15 cellular contexts compared by ENCODE assay signal in the genomic region with DNA sequence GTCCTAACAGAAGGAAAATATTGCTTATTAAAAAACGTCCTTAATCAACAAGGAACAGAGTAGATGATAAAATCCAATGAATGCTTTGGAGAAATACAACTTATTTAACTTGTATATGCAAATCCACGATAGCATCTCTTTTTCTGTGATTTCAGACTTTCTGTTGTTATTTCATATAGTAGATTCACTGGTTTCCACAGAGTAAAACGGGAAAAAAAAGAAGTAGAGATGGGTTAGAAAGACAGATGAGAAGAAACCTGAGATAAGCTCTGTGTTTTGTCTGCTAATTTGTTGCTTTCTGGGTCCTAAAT.
DNase-seq lines count a peak whose midpoint lies in the region; ATAC-seq and TF ChIP-seq lines count a peak whose summit lies in the region.
"Had no signal": no experiment of that assay in that cellular context is flagged by ENCODE, and none has a peak within 500 bp of the region (broad histone marks: within the 10 kb centered on the region; RNA-seq: fewer than 3 reads in every experiment).

No MANE protein-coding gene starts in this region.

- H4K20me1 ChIP-seq in SU-DHL-6 (ENCODE audit: low read depth, low read length), result no peaks in the 10 kb centered on the region

- H3K4me3 Mint-ChIP-seq in MCF 10A (ENCODE audit: unreplicated experiment), result peak overlapping the region; percentile 44
- peak overlapping the region in 8 of 10 donors; percentile 24 to 79 (median 54) for H3K4me3 Mint-ChIP-seq in naive thymus-derived CD4-positive, alpha-beta T cell
- H3K4me3 Mint-ChIP-seq: activated naive CD4-positive, alpha-beta T cell treated with anti-CD3 and anti-CD28 coated beads for 36 hours had no signal

- H3K4me2 ChIP-seq in SU-DHL-6 (ENCODE audit: low read depth, low read length, poor library complexity, severe bottlenecking), result no peak overlapping the region

- H3K4me1 Mint-ChIP-seq in MCF 10A (ENCODE audit: insufficient read depth, unreplicated experiment), result no peaks in the 10 kb centered on the region
- H3K4me1 Mint-ChIP-seq in naive thymus-derived CD4-positive, alpha-beta T cell, result peaks cover 0 to 8% (median 4%) of the 10 kb centered on the region in 7 donors

- DNase-seq in MCF 10A (ENCODE audit: unreplicated experiment) (no peak), breast epithelium (ENCODE audit: low spot score in 2 of 2) (no peak), GM19238 (ENCODE audit: insufficient read length, low spot score) (no peak), SHP77 (lab: John Stamatoyannopoulos, UW) (no peak), DMS53 treated with DMSO at 0.1 percent for 48 hours (lab: John Stamatoyannopoulos, UW; ENCODE audit: unreplicated experiment) (no peak), left colon (no peak)
- no peak for DNase-seq in naive thymus-derived CD4-positive, alpha-beta T cell

- H3K9me2 ChIP-seq in SU-DHL-6 (replicated peaks; ENCODE audit: insufficient read depth, low read length), result no peaks in the 10 kb centered on the region

- H3K36me3 ChIP-seq in breast epithelium (no peaks in the 10 kb centered on the region), SU-DHL-6 (ENCODE audit: low read length) (no peaks in the 10 kb centered on the region)
- no peaks in the 10 kb centered on the region for H3K36me3 ChIP-seq in naive thymus-derived CD4-positive, alpha-beta T cell (ENCODE audit: control insufficient read depth in 2 of 3, insufficient read depth in 3 of 3, low read length in 3 of 3)
- H3K36me3 ChIP-seq: prostate gland, WERI-Rb-1 had no signal

- intact Hi-C loops in MCF 10A (cut with micrococcal nuclease) (loop anchor here (1.0 to 5.0 kb wide), 5 partner anchors 286 to 1255 kb away; no protein-coding TSS in a partner anchor), breast epithelium (cut with DNase I; ENCODE audit: low total_unique reads) (no loop called here), left colon (cut with DNase I, micrococcal nuclease) (no loop called here)
- intact Hi-C loops in naive thymus-derived CD4-positive, alpha-beta T cell (cut with micrococcal nuclease), result loop anchor here (5.0 kb wide), 2 partner anchors 1565 to 1660 kb away; no protein-coding TSS in a partner anchor

- H3K27me3 Mint-ChIP-seq in MCF 10A (ENCODE audit: insufficient read depth, unreplicated experiment), result peaks cover 44% of the 10 kb centered on the region
- no peaks in the 10 kb centered on the region for H3K27me3 Mint-ChIP-seq in naive thymus-derived CD4-positive, alpha-beta T cell
- H3K27me3 Mint-ChIP-seq: CD4-positive, CD25-positive, alpha-beta regulatory T cell; naive B cell had no signal

- H3K4me1 ChIP-seq in breast epithelium, result no peaks in the 10 kb centered on the region
- H3K4me1 ChIP-seq in naive thymus-derived CD4-positive, alpha-beta T cell (ENCODE audit: control insufficient read depth in 2 of 2, insufficient read depth in 2 of 2, low read length in 2 of 2), result no peaks in the 10 kb centered on the region
- H3K4me1 ChIP-seq: prostate gland had no signal

- ATAC-seq in naive thymus-derived CD4-positive, alpha-beta T cell, result no peak
- ATAC-seq in left colon, result no peak
- ATAC-seq: K562, Right ventricle myocardium inferior had no signal

- H3K27me3 ChIP-seq in breast epithelium (no peaks in the 10 kb centered on the region), SU-DHL-6 (ENCODE audit: low read length) (no peaks in the 10 kb centered on the region)
- no peaks in the 10 kb centered on the region for H3K27me3 ChIP-seq in naive thymus-derived CD4-positive, alpha-beta T cell (ENCODE audit: control insufficient read depth in 2 of 2, insufficient read depth in 2 of 2, low read length in 2 of 2)

- H3K9me3 ChIP-seq in breast epithelium (no peaks in the 10 kb centered on the region), SU-DHL-6 (ENCODE audit: insufficient read depth, low read length) (no peaks in the 10 kb centered on the region)
- no peaks in the 10 kb centered on the region for H3K9me3 ChIP-seq in naive thymus-derived CD4-positive, alpha-beta T cell (ENCODE audit: control insufficient read depth in 2 of 3, low read length in 3 of 3)
- H3K9me3 ChIP-seq: prostate gland had no signal

- no peak for TF ChIP-seq POLR2A in breast epithelium (IDR thresholded peaks at IDR 0.05)

- CTCF ChIA-PET in MCF 10A (lab: Yijun Ruan, JAX), result interaction anchor here (0.6 to 2.6 kb wide), 11 partner anchors 8 to 1566 kb away, joined by 3 to 17 read pairs (median 5); no protein-coding TSS in a partner anchor
- CTCF ChIA-PET in naive thymus-derived CD4-positive, alpha-beta T cell (lab: Charles Lee), result no interaction called here

- H3K36me3 Mint-ChIP-seq in MCF 10A (ENCODE audit: insufficient read depth, unreplicated experiment), result no peaks in the 10 kb centered on the region
- no peaks in the 10 kb centered on the region for H3K36me3 Mint-ChIP-seq in naive thymus-derived CD4-positive, alpha-beta T cell
- H3K36me3 Mint-ChIP-seq: CD4-positive, CD25-positive, alpha-beta regulatory T cell; naive B cell had no signal

- H3K9me3 Mint-ChIP-seq in MCF 10A (ENCODE audit: unreplicated experiment), result no peaks in the 10 kb centered on the region
- H3K9me3 Mint-ChIP-seq in naive thymus-derived CD4-positive, alpha-beta T cell, result peaks cover 0 to 2% (median 0%) of the 10 kb centered on the region in 11 donors
- H3K9me3 Mint-ChIP-seq: activated naive CD4-positive, alpha-beta T cell treated with anti-CD3 and anti-CD28 coated beads for 36 hours had no signal

- H3K4me3 ChIP-seq in breast epithelium, result no peak overlapping the region
- no peak overlapping the region for H3K4me3 ChIP-seq in SU-DHL-6 (ENCODE audit: insufficient read depth, low read length, poor library complexity, severe bottlenecking)
- no peak overlapping the region for H3K4me3 ChIP-seq in naive thymus-derived CD4-positive, alpha-beta T cell (ENCODE audit: low read length)
- H3K4me3 ChIP-seq: K562 had no signal

- TF ChIP-seq CTCF in MCF 10A (IDR thresholded peaks at IDR 0.05; ENCODE audit: unreplicated experiment) (no peak), breast epithelium (IDR thresholded peaks at IDR 0.05) (no peak), SU-DHL-6 (IDR thresholded peaks at IDR 0.05; ENCODE audit: insufficient read depth, low read length, poor library complexity, severe bottlenecking) (peak; percentile 13)

- H3F3A ChIP-seq in SU-DHL-6 (ENCODE audit: insufficient read depth), result no peaks in the 10 kb centered on the region

- POLR2A ChIA-PET in MCF 10A (lab: Yijun Ruan, JAX), result no interaction called here
- POLR2A ChIA-PET in naive thymus-derived CD4-positive, alpha-beta T cell (lab: Charles Lee), result no interaction called here

- H3K27ac Mint-ChIP-seq in MCF 10A (ENCODE audit: low read depth, unreplicated experiment), result no peak overlapping the region
- no peak overlapping the region for H3K27ac Mint-ChIP-seq in naive thymus-derived CD4-positive, alpha-beta T cell
- H3K27ac Mint-ChIP-seq: activated naive CD4-positive, alpha-beta T cell treated with anti-CD3 and anti-CD28 coated beads for 36 hours; CD4-positive, CD25-positive, alpha-beta regulatory T cell; naive B cell had no signal

- no peak overlapping the region for H3K27ac ChIP-seq in breast epithelium
- no peak overlapping the region for H3K27ac ChIP-seq in SU-DHL-6 (ENCODE audit: low read depth, low read length)
- no peak overlapping the region for H3K27ac ChIP-seq in naive thymus-derived CD4-positive, alpha-beta T cell (ENCODE audit: low read depth, low read length)
- H3K27ac ChIP-seq: prostate gland, WERI-Rb-1 had no signal

- H3K79me2 ChIP-seq in SU-DHL-6 (ENCODE audit: insufficient read depth, low read length), result no peaks in the 10 kb centered on the region

- no peak overlapping the region for H3K9ac ChIP-seq in SU-DHL-6 (ENCODE audit: low read length)

- no peak overlapping the region for H2AFZ ChIP-seq in SU-DHL-6 (ENCODE audit: low read depth, low read length, severe bottlenecking)

- no TSS peak for BruUV-seq in MCF 10A (replicated peaks; lab: Mats Ljungman, UMichigan)

Comparison
In these comparisons a context has a peak if more than half of its experiments do, and no peak if none do; other contexts are left out.
1. intact Hi-C loops: an anchor here in MCF 10A (1.0 to 5.0 kb wide) and naive thymus-derived CD4-positive, alpha-beta T cell (5.0 kb wide); none called in breast epithelium and left colon.